In the genomic region with DNA sequence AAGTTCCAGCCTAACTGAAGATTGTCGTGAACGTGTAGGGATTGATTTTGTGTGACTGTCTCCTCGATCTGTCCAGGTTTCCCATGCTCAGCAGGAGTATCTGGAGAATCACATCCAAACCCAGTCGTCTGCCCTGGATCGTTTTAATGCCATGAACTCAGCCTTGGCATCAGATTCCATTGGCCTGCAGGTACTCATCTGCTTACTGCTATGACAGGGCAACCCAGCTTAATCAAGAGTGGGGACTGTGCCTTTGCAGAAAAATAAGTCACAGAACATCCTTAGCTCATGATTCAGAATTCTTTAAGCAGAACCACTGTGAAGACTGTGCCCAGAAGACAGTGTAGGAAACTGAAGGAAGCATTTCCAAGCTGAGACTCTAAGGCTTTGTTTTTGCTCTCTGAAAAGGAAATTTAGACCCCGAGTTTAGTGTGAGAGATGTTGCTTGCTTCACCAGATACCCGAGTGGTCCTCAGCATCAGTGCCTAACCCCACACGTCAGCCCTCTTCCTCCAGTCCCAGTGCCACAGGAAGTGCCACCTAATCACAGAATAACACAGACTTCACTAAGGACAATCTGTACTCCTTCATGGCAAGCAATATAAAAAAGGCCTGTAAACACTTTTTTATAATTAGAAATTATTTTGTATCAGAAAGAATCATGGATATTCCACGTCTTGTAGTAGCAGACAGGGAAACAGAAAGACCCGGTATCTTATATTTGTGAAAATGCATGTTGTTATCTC, we compare ENCODE assay signal across 23 cellular contexts. TPM values are rescaled to one million over a fixed set of nuclear protein-coding genes. Genes with fewer than 3 reads are reported as not detected.
"Had no signal": no experiment of that assay in that cellular context is flagged by ENCODE, and none has a peak within 500 bp of the region (broad histone marks: within the 10 kb centered on the region; RNA-seq: fewer than 3 reads in every experiment).

No MANE protein-coding gene starts in this region.

- H3K27me3 ChIP-seq: Peyer's patch had no signal

- H3K4me1 ChIP-seq: Peyer's patch had no signal

- ATAC-seq: activated CD4-positive, alpha-beta T cell treated with anti-CD3 and anti-CD28 coated beads for 36 hours; activated T-helper 17 cell treated with anti-CD3 and anti-CD28 coated beads, Interleukin-2, amount 50 U/mL, for 72 hours; T-cell had no signal

- H3K4me3 ChIP-seq: Peyer's patch had no signal

- DNase-seq: activated CD4-positive, alpha-beta memory T cell treated with anti-CD3 and anti-CD28 coated beads, Interleukin-2, amount 10 ng/mL, durations not matched to agents 7 days and 5 days; activated CD4-positive, alpha-beta T cell treated with anti-CD3 and anti-CD28 coated beads for 36 hours; activated CD4-positive, alpha-beta T cell treated with anti-CD3 and anti-CD28 coated beads, Interleukin-2, amount 50 U/mL, for 1 hour; activated gamma-delta T cell; activated naive CD4-positive, alpha-beta T cell treated with anti-CD3 and anti-CD28 coated beads for 36 hours; activated T-cell treated with anti-CD3 and anti-CD28 coated beads for 4 hours; activated T-cell treated with anti-CD3 and anti-CD28 coated beads, Interleukin-2, amount 50 U/mL, for 48 hours; amygdala; IMR-90; Kasumi-1; KBM-7; NCI-H1048; NCI-H2029; NCI-H2107; NCI-H2171 treated with DMSO at 0.1 percent for 48 hours; NCI-H345; NCI-H510A treated with DMSO at 0.1 percent for 48 hours; Peyer's patch; SIG-M5; T-cell; WERI-Rb-1 had no signal

- H3K36me3 ChIP-seq: WERI-Rb-1 had no signal

- H3K27ac ChIP-seq: Peyer's patch, WERI-Rb-1 had no signal

- H3K9me3 ChIP-seq: Peyer's patch had no signal

RNA-seq across cellular contexts. Expression of a gene that starts 34.2 kb away (rescaled TPM):
- total RNA-seq: activated CD8-positive, alpha-beta memory T cell treated with anti-CD3 and anti-CD28 coated beads for 36 hours; activated T-helper 17 cell treated with anti-CD3 and anti-CD28 coated beads, Interleukin-2, amount 50 U/mL, for 72 hours; IMR-90 had no signal
